8 cellular contexts compared by ENCODE assay signal in the genomic region with DNA sequence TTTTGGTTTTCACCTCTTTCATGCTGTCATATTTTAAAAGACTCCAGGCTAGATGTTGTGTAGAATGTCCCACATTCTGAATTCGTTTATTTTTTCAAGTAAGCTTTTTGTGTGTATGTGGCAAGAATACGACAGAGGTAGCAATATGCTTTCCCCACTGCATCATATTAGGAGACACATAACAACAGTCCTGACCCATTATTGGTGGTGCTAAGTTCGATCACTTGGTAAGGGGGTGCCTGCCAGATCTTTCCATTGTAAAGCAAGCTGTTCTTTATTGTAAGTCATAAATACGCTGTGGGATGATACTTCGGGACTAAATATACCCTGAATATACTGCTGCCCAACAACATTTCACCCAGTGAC. TPM values are rescaled to one million over a fixed set of nuclear protein-coding genes. Genes with fewer than 3 reads are reported as not detected.
DNase-seq lines count a peak whose midpoint lies in the region; ATAC-seq and TF ChIP-seq lines count a peak whose summit lies in the region.

No MANE protein-coding gene starts in this region.

- H3K36me3 ChIP-seq in Peyer's patch, result no peaks in the 10 kb centered on the region
- H3K36me3 ChIP-seq in fibroblast of lung (ENCODE audit: control insufficient read depth, insufficient read depth, low read length), result no peaks in the 10 kb centered on the region

- H3K9me3 ChIP-seq in Peyer's patch, result no peaks in the 10 kb centered on the region
- no peaks in the 10 kb centered on the region for H3K9me3 ChIP-seq in fibroblast of lung (ENCODE audit: control insufficient read depth, insufficient read depth, low read depth, low read length)

- peak overlapping the region; percentile 82 for H3K9ac ChIP-seq in fibroblast of lung (ENCODE audit: insufficient read depth, low read length)

- H3K4me3 Mint-ChIP-seq in progenitor cell of endocrine pancreas (ENCODE audit: low read depth), result peak overlapping the region; percentile 98

- DNase-seq in NCI-H510A treated with DMSO at 0.1 percent for 48 hours (lab: John Stamatoyannopoulos, UW) (peak; percentile 59), NCI-H510A (lab: John Stamatoyannopoulos, UW) (no peak), Peyer's patch (no peak), fibroblast of lung (ENCODE audit: low read depth in 2 of 2) (peak in 1 of 2 donors; percentile 42), progenitor cell of endocrine pancreas (ENCODE audit: low spot score, unreplicated experiment) (no peak), anterior cingulate cortex (lab: John Stamatoyannopoulos, UW) (no peak), NCI-H345 treated with DMSO at 0.1 percent for 48 hours (lab: John Stamatoyannopoulos, UW; ENCODE audit: unreplicated experiment) (no peak)

- H3K27me3 Mint-ChIP-seq in progenitor cell of endocrine pancreas, result no peaks in the 10 kb centered on the region

- no peak for ATAC-seq in GM18502 (IDR thresholded peaks at IDR 0.05; ENCODE audit: poor library complexity, unreplicated experiment)

- H3K4me1 Mint-ChIP-seq in progenitor cell of endocrine pancreas (ENCODE audit: low read depth), result peaks cover 23% of the 10 kb centered on the region

- no peak for TF ChIP-seq CTCF in Peyer's patch (IDR thresholded peaks at IDR 0.05)
- no peak for TF ChIP-seq CTCF in fibroblast of lung (conservative IDR thresholded peaks at IDR 0.05 in 1 of 2, IDR thresholded peaks at IDR 0.05 in 1 of 2; ENCODE audit: low read depth in 1 of 2, low read length in 2 of 2)
- no peak for TF ChIP-seq CTCF in progenitor cell of endocrine pancreas (IDR thresholded peaks at IDR 0.05; ENCODE audit: unreplicated experiment)

- H3K27me3 ChIP-seq in Peyer's patch (no peaks in the 10 kb centered on the region), fibroblast of lung (ENCODE audit: control insufficient read depth, insufficient read depth, low read length) (no peaks in the 10 kb centered on the region)

- H3K27ac ChIP-seq in Peyer's patch (peak overlapping the region; percentile 92 to 95 (median 94)), fibroblast of lung (ENCODE audit: insufficient read depth, low read length) (peak overlapping the region; percentile 80)

- H3K36me3 Mint-ChIP-seq in progenitor cell of endocrine pancreas (ENCODE audit: insufficient read depth), result no peaks in the 10 kb centered on the region

- H2AFZ ChIP-seq in fibroblast of lung (ENCODE audit: low read length), result peak overlapping the region; percentile 81

- H3K9me3 Mint-ChIP-seq in progenitor cell of endocrine pancreas (ENCODE audit: low read depth), result no peaks in the 10 kb centered on the region

- peaks cover 0 to 10% (median 1%) of the 10 kb centered on the region in 4 donors for H3K4me1 ChIP-seq in Peyer's patch
- no peaks in the 10 kb centered on the region for H3K4me1 ChIP-seq in fibroblast of lung (ENCODE audit: control insufficient read depth, extremely low read depth, insufficient read depth, low read length)

- H3K79me2 ChIP-seq in fibroblast of lung (ENCODE audit: control insufficient read depth, insufficient read depth, low read length), result peaks cover 32% of the 10 kb centered on the region

- peak overlapping the region; percentile 67 for H3K4me2 ChIP-seq in fibroblast of lung (ENCODE audit: extremely low read depth, insufficient read depth, low read length)

- H3K27ac Mint-ChIP-seq in progenitor cell of endocrine pancreas, result peak overlapping the region; percentile 90

- H4K20me1 ChIP-seq in fibroblast of lung (ENCODE audit: control insufficient read depth, extremely low read depth, insufficient read depth, low read length), result no peaks in the 10 kb centered on the region

- no peak for TF ChIP-seq POLR2A in Peyer's patch (IDR thresholded peaks at IDR 0.05)

- H3K4me3 ChIP-seq in Peyer's patch, result peak overlapping the region; percentile 85 to 94 (median 88)
- peak overlapping the region; percentile 72 to 95 (median 87) for H3K4me3 ChIP-seq in fibroblast of lung (replicated peaks in 1 of 4; ENCODE audit: control extremely low read depth in 1 of 4, insufficient read depth in 1 of 4, low read depth in 3 of 4, low read length in 4 of 4)

RNA-seq across cellular contexts. Expression of a gene that starts 0.6 kb away (rescaled TPM):
- total RNA-seq in Peyer's patch, result 10 to 100 TPM; 17.9 to 99.9 (median 26.6) TPM
- 19.8 and 23.1 TPM in 2 replicates for total RNA-seq in fibroblast of lung
- 17.1 and 22.3 TPM in 2 replicates for polyA plus RNA-seq in fibroblast of lung
- polyA plus RNA-seq in fibroblast of lung (2012), result 8.4 and 11.4 TPM in 2 replicates
- 16.8 and 18.7 TPM in 2 replicates for polyA minus RNA-seq in fibroblast of lung (ENCODE audit: low replicate concordance)
- 37.7 and 42.8 TPM in 2 replicates for total RNA-seq in progenitor cell of endocrine pancreas
